Comparison of ENCODE assay signal across 11 cellular contexts in the genomic region with DNA sequence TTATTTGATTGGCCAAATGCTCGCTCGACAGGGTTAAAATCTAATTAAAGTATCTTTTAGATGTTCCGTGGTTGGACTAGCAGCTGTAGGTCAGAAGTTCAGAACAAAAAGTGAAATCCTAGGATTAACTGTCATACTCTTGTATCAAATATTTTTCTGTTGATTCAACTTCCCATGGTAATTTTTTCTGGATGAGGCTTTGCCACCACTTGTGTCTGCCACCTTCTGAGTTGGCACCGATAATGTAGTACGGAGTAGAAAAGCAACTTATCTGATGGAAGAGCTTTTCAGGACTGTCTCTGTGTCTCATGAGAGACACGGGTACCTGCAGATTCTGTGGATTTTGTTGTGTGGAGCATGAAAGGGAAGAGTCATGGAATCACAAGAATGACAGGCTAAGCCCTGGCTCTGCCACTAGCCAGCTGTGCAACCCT. TPM values are rescaled to one million over a fixed set of nuclear protein-coding genes. Genes with fewer than 3 reads are reported as not detected.
DNase-seq lines count a peak whose midpoint lies in the region; ATAC-seq and TF ChIP-seq lines count a peak whose summit lies in the region.
"Had no signal": no experiment of that assay in that cellular context is flagged by ENCODE, and none has a peak within 500 bp of the region (broad histone marks: within the 10 kb centered on the region; RNA-seq: fewer than 3 reads in every experiment).

No MANE protein-coding gene starts in this region.

- H3K4me1 ChIP-seq in SJSA1 (replicated peaks), result peaks cover 42% of the 10 kb centered on the region

- H3K4me3 ChIP-seq in SJSA1 (no peak overlapping the region), fibroblast of mammary gland (ENCODE audit: control insufficient read depth, low read depth, low read length) (no peak overlapping the region)
- H3K4me3 ChIP-seq: coronary artery had no signal

- no peaks in the 10 kb centered on the region for H3K36me3 ChIP-seq in SJSA1

- ATAC-seq in GM19463 (IDR thresholded peaks at IDR 0.05; ENCODE audit: unreplicated experiment), result no peak

- H3K27me3 ChIP-seq in SJSA1 (replicated peaks), result no peaks in the 10 kb centered on the region

- H3K9me3 ChIP-seq in SJSA1 (replicated peaks), result no peaks in the 10 kb centered on the region

- DNase-seq in EH (ENCODE audit: low read depth) (peak; percentile 93), SJSA1 (ENCODE audit: low read depth in 1 of 2, low spot score in 2 of 2) (peak; percentile 55 to 77), fibroblast of mammary gland (ENCODE audit: low read depth) (peak; percentile 69), renal cortical epithelial cell (ENCODE audit: low read depth) (peak; percentile 38), cerebellar nuclear complex (lab: John Stamatoyannopoulos, UW) (no peak), GM19238 (ENCODE audit: insufficient read length, low spot score) (no peak)
- no peak for DNase-seq in activated CD8-positive, alpha-beta memory T cell treated with anti-CD3 and anti-CD28 coated beads, Interleukin-2, amount 50 U/mL, for 4 hours
- DNase-seq: NCI-H1417 had no signal

- H3K27ac ChIP-seq in SJSA1, result peak overlapping the region; percentile 79
- H3K27ac ChIP-seq: VCaP had no signal

- no peak for TF ChIP-seq CTCF in fibroblast of mammary gland (conservative IDR thresholded peaks at IDR 0.05; ENCODE audit: control insufficient read depth, insufficient read depth, low read depth, low read length)

RNA-seq across cellular contexts. Expression of gene CNN3, which starts 44.6 kb away (rescaled TPM):
- total RNA-seq in SJSA1 (2014; rRNA removed; shearing (Covaris generic)), result 543 and 602 TPM in 2 replicates
- total RNA-seq in renal cortical epithelial cell, result 636 and 714 TPM in 2 replicates

Comparison
In these comparisons a context has a peak if more than half of its experiments do, and no peak if none do; other contexts are left out.
1. DNase-seq: peak in EH (single experiment), SJSA1 (2 of 2), fibroblast of mammary gland (single experiment) and renal cortical epithelial cell (single experiment); none in activated CD8-positive, alpha-beta memory T cell treated with anti-CD3 and anti-CD28 coated beads, Interleukin-2, amount 50 U/mL, for 4 hours (single experiment), cerebellar nuclear complex (0 of 2) and GM19238 (single experiment).